Comparison of ENCODE assay signal across 9 cellular contexts in the genomic region with DNA sequence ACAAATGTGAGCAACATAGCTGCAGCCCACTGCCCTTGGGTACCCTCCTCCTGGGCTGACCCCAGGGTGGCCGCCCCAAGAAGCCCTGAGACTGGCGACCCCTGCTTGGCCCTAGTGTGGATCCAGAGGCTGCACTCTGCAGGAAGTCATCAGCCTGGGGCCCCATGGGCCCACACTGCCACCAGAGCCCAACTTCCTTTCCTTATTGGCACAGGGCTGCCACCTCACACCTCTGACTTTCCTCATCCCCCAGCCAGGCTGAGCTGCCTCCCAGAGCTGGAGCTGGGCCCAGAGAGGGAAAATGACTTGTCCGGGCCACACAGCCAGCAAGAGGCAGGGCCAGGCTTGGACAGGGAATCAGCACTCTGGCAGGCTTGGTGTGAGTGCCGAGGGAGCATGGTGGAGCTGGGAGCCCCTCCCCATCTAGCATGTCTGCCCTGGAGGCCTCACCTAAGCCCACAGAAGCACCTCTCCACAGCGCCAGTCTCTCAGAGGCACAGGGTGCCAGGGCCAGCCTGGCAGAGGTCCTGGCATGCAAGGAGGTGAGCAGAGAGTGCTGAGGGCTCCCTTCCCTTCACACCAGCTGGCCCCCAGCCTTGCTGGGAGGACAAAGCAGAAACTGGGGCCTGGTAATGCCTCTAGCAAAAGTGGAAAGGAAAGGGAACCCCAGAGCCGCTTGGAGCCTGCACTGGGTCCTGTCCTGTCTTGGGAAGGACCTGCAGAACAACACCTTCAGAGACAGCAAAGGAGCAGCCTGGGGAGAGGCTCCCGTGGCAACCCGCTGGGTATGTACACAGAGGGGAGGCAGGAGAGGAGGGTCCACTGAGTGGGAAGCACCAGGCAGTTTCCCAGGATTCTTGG. TPM values are rescaled to one million over a fixed set of nuclear protein-coding genes. Genes with fewer than 3 reads are reported as not detected.
DNase-seq lines count a peak whose midpoint lies in the region; ATAC-seq, FAIRE-seq and TF ChIP-seq lines count a peak whose summit lies in the region.
"Had no signal": no experiment of that assay in that cellular context is flagged by ENCODE, and none has a peak within 500 bp of the region (broad histone marks: within the 10 kb centered on the region; RNA-seq: fewer than 3 reads in every experiment).

No MANE protein-coding gene starts in this region.

- FAIRE-seq in RCC 7860 (lab: Jason Lieb, UNC): no peak

- peak; percentile 36 for DNase-seq in COR-L47 (lab: John Stamatoyannopoulos, UW)
- DNase-seq in Karpas-422: no peak
- DNase-seq in cerebellum (ENCODE audit: low spot score): peak; percentile 73
- no peak for DNase-seq in left lung
- DNase-seq in RCC 7860 (ENCODE audit: low spot score): no peak
- no peak for DNase-seq in Ammon's horn (ENCODE audit: low spot score)
- DNase-seq: NCI-H187 treated with DMSO at 0.1 percent for 48 hours had no signal

- no peak for TF ChIP-seq CTCF in left lung (IDR thresholded peaks at IDR 0.05)

- H3K4me3 ChIP-seq in Karpas-422 (ENCODE audit: low read length): no peak overlapping the region
- no peak overlapping the region for H3K4me3 ChIP-seq in left lung

- H4K20me1 ChIP-seq in Karpas-422 (ENCODE audit: insufficient read depth, low read depth, low read length): peaks cover under 1% of the 10 kb centered on the region; the same call in 1 of the 2 replicates

- H3K9ac ChIP-seq in Karpas-422 (ENCODE audit: low read length): peak overlapping the region; percentile 31; the same call in 1 of the 2 replicates

- intact Hi-C loops in left lung (cut with DNase I): no loop called here

- peak; percentile 22 for ATAC-seq in left lung
- no peak for ATAC-seq in GM21529 (IDR thresholded peaks at IDR 0.05; ENCODE audit: unreplicated experiment)
- ATAC-seq in HG02610 (IDR thresholded peaks at IDR 0.05; ENCODE audit: unreplicated experiment): no peak

- H3K9me2 ChIP-seq in Karpas-422 (replicated peaks; ENCODE audit: insufficient read depth, low read length): no peaks in the 10 kb centered on the region

- no peaks in the 10 kb centered on the region for H3K79me2 ChIP-seq in Karpas-422 (ENCODE audit: low read length)

- H3K4me1 ChIP-seq in Karpas-422 (ENCODE audit: low read length) (peaks cover 24% of the 10 kb centered on the region), left lung (peaks cover 4 to 26% of the 10 kb centered on the region in 2 donors)

- no peaks in the 10 kb centered on the region for H3K9me3 ChIP-seq in Karpas-422 (ENCODE audit: low read length)
- H3K9me3 ChIP-seq in left lung: no peaks in the 10 kb centered on the region

- H3K36me3 ChIP-seq in Karpas-422 (ENCODE audit: insufficient read depth, low read length) (no peaks in the 10 kb centered on the region), left lung (no peaks in the 10 kb centered on the region)

- no peak overlapping the region for H3K4me2 ChIP-seq in Karpas-422 (ENCODE audit: low read depth, low read length, poor library complexity, severe bottlenecking)

- H3K27ac ChIP-seq in Karpas-422 (ENCODE audit: low read length) (no peak overlapping the region), left lung (no peak overlapping the region)

- H3K27me3 ChIP-seq in Karpas-422 (ENCODE audit: low read length) (no peaks in the 10 kb centered on the region), left lung (peaks cover 17 to 100% of the 10 kb centered on the region in 2 donors)

- H2AFZ ChIP-seq in Karpas-422 (ENCODE audit: low read length): peak overlapping the region; percentile 39; the same call in 1 of the 2 replicates

RNA-seq across cellular contexts. Expression of a gene that starts 3.2 kb away (rescaled TPM):
- total RNA-seq in Karpas-422 (2014; rRNA removed; shearing (Covaris generic); ENCODE audit: low replicate concordance): not detected in 2 replicates
- 13.5 TPM for total RNA-seq in cerebellum
- total RNA-seq in left lung: 10 to 100 TPM; 20.7 to 44.2 TPM

Comparison
In these comparisons a context has a peak if more than half of its experiments do, and no peak if none do; other contexts are left out.
1. DNase-seq: peak in COR-L47 (single experiment) and cerebellum (single experiment); none in Karpas-422 (single experiment), left lung (0 of 2), RCC 7860 (single experiment) and Ammon's horn (single experiment).
2. RNA of a gene that starts 3.2 kb away (total RNA-seq): 20.7 to 44.2 TPM in left lung and 13.5 TPM in cerebellum (single experiment); not detected in Karpas-422; every median in the first group is over 10 times any median in the second.